Comparison of ENCODE assay signal across 1 cellular context in genomic region chr10:76202777-76203176, GRCh38.
TF ChIP-seq lines count a peak whose summit lies in the region.

No MANE protein-coding gene starts in this region.

TF ChIP-seq in neural cell, 6 proteins besides CTCF, POLR2A, EP300 and RAD21 (continued from another document):
- no peak for TF ChIP-seq REST (IDR thresholded peaks at IDR 0.05; ENCODE audit: borderline replicate concordance)
- no peak for TF ChIP-seq TAF1 (IDR thresholded peaks at IDR 0.05; ENCODE audit: low read depth)
- no peak for TF ChIP-seq EZH2 (IDR thresholded peaks at IDR 0.05; ENCODE audit: borderline replicate concordance, insufficient read depth, low read length, poor library complexity, severe bottlenecking)
- no peak for TF ChIP-seq POLR2AphosphoS5 (IDR thresholded peaks at IDR 0.05)
- no peak for TF ChIP-seq SMC3 (conservative IDR thresholded peaks at IDR 0.05; ENCODE audit: poor library complexity)
